In genomic region chr19:44072543-44073401, GRCh38 we compare ENCODE assay signal across 8 cellular contexts. TPM values are rescaled to one million over a fixed set of nuclear protein-coding genes. Genes with fewer than 3 reads are reported as not detected.
A peak's percentile ranks its signal among the peaks of the same experiment; 100 is the strongest.
DNase-seq lines count a peak whose midpoint lies in the region; ATAC-seq and TF ChIP-seq lines count a peak whose summit lies in the region.

No MANE protein-coding gene starts in this region.

- H3K79me1 ChIP-seq in neuronal stem cell (ENCODE audit: low read depth, low read length): no peaks in the 10 kb centered on the region

- no peak for ATAC-seq in HG02759 (IDR thresholded peaks at IDR 0.05; ENCODE audit: unreplicated experiment)

- no peak overlapping the region for H4K91ac ChIP-seq in neuronal stem cell (ENCODE audit: low read depth, low read length, poor library complexity)

- peak overlapping the region; percentile 51 for H3K9ac ChIP-seq in SK-N-SH
- no peak overlapping the region for H3K9ac ChIP-seq in neuronal stem cell (ENCODE audit: low read depth, low read length, poor library complexity)

- TF ChIP-seq RAD21 in SK-N-SH (IDR thresholded peaks at IDR 0.05; ENCODE audit: low read length): peak; percentile 24; the same call in 1 of the 2 replicates

- peak; percentile 13 for DNase-seq in NCI-H146 (lab: John Stamatoyannopoulos, UW)
- DNase-seq in NCI-H146 treated with DMSO at 0.1 percent for 48 hours (lab: John Stamatoyannopoulos, UW; ENCODE audit: unreplicated experiment): no peak
- peak; percentile 49 for DNase-seq in SK-N-SH
- peak; percentile 8 for DNase-seq in fibroblast of mammary gland (ENCODE audit: low read depth)
- no peak for DNase-seq in neuronal stem cell (ENCODE audit: low spot score)
- DNase-seq in Ammon's horn (ENCODE audit: low spot score): no peak
- DNase-seq in NCI-H2081 (lab: John Stamatoyannopoulos, UW): no peak

- TF ChIP-seq CTCF in SK-N-SH (IDR thresholded peaks at IDR 0.05) (peak; percentile 8), fibroblast of mammary gland (conservative IDR thresholded peaks at IDR 0.05; ENCODE audit: control insufficient read depth, insufficient read depth, low read depth, low read length) (peak; percentile 10)

- WGBS in SK-N-SH (ENCODE audit: low lambda C conversion rate): 13% methylated on average over 18 of the region's 18 CpGs
- no CpG with 5 or more reads among the region's 18 CpGs for WGBS in neuronal stem cell (ENCODE audit: extremely low coverage in 2 of 2, insufficient read length in 2 of 2, insufficient replicate concordance in 1 of 2), 2 donors

- no peak overlapping the region for H2BK15ac ChIP-seq in neuronal stem cell (ENCODE audit: low read length)

- no peak overlapping the region for H2BK5ac ChIP-seq in neuronal stem cell (ENCODE audit: low read length)

- H3K4me1 ChIP-seq in SK-N-SH (ENCODE audit: control insufficient read depth in 1 of 2, insufficient read depth in 2 of 2, low read depth in 1 of 2, low read length in 1 of 2) (peaks cover 0 to 7% of the 10 kb centered on the region in 2 experiments; a peak in 1 of 4 replicates), neuronal stem cell (ENCODE audit: control insufficient read depth in 2 of 2, insufficient read depth in 1 of 2, low read depth in 1 of 2, low read length in 2 of 2) (peaks cover 0 to 5% of the 10 kb centered on the region in 2 donors)

- H3K36me3 ChIP-seq in SK-N-SH (replicated peaks in 1 of 2; ENCODE audit: control insufficient read depth in 1 of 2, insufficient read depth in 2 of 2, low read length in 1 of 2): peaks cover 12 to 15% of the 10 kb centered on the region in 2 experiments
- peaks cover 2 to 26% of the 10 kb centered on the region in 2 donors for H3K36me3 ChIP-seq in neuronal stem cell (replicated peaks in 1 of 2; ENCODE audit: control insufficient read depth in 2 of 2, insufficient read depth in 2 of 2, low read length in 2 of 2)

- no peak for TF ChIP-seq EP300 in SK-N-SH (IDR thresholded peaks at IDR 0.05; ENCODE audit: borderline replicate concordance in 1 of 2, low read depth in 1 of 2, low read length in 1 of 2)

- H2AFZ ChIP-seq in SK-N-SH (ENCODE audit: low read depth): peak overlapping the region; percentile 99
- peak overlapping the region; percentile 83 for H2AFZ ChIP-seq in neuronal stem cell (ENCODE audit: low read length)

- POLR2A ChIA-PET in SK-N-SH (lab: Yijun Ruan, JAX): interaction anchor here (0.6 kb wide), 1 partner anchor 192 kb away, joined by 3 read pairs; no protein-coding TSS in a partner anchor

- peak overlapping the region; percentile 71 to 85 for H3K4me3 ChIP-seq in SK-N-SH (ENCODE audit: low read depth in 2 of 2, low read length in 1 of 2)
- H3K4me3 ChIP-seq in fibroblast of mammary gland (ENCODE audit: control insufficient read depth, low read depth, low read length): peak overlapping the region; percentile 92
- H3K4me3 ChIP-seq in neuronal stem cell (ENCODE audit: low read length in 2 of 2): peak overlapping the region; percentile 57 to 91

- H3K27me3 ChIP-seq in SK-N-SH (ENCODE audit: insufficient read depth) (no peaks in the 10 kb centered on the region), neuronal stem cell (ENCODE audit: control insufficient read depth in 3 of 3, insufficient read depth in 3 of 3, low read depth in 1 of 3, low read length in 3 of 3) (no peaks in the 10 kb centered on the region)

- peaks cover 8% of the 10 kb centered on the region; the same call in 1 of the 2 replicates for H3K79me2 ChIP-seq in SK-N-SH (ENCODE audit: insufficient read depth)

- H4K8ac ChIP-seq in neuronal stem cell (ENCODE audit: low read depth, low read length): no peak overlapping the region

- no peak overlapping the region for H2AK5ac ChIP-seq in neuronal stem cell (ENCODE audit: low read depth, low read length)

- H3K14ac ChIP-seq in neuronal stem cell (ENCODE audit: low read length): no peak overlapping the region

- H3K18ac ChIP-seq in neuronal stem cell (ENCODE audit: low read length): no peak overlapping the region

- no peak overlapping the region for H3K23ac ChIP-seq in neuronal stem cell (ENCODE audit: low read depth, low read length, poor library complexity)

- no peaks in the 10 kb centered on the region for H4K20me1 ChIP-seq in SK-N-SH (ENCODE audit: insufficient read depth)

- CTCF ChIA-PET in SK-N-SH (lab: Yijun Ruan, JAX): interaction anchor here (0.8 to 1.5 kb wide), 4 partner anchors 9 to 41 kb away, joined by 3 to 5 read pairs (median 4); partner anchors contain the start of gene ZNF225

- no peaks in the 10 kb centered on the region for H3F3A ChIP-seq in SK-N-SH (replicated peaks; ENCODE audit: insufficient read depth)

- H3K9me2 ChIP-seq in SK-N-SH: no peaks in the 10 kb centered on the region

- no peak overlapping the region for H2BK12ac ChIP-seq in neuronal stem cell (ENCODE audit: low read length)

- H3K9me3 ChIP-seq in SK-N-SH (no peaks in the 10 kb centered on the region), neuronal stem cell (replicated peaks in 1 of 2; ENCODE audit: control insufficient read depth in 2 of 2, insufficient read depth in 1 of 2, low read depth in 1 of 2, low read length in 2 of 2) (peaks cover 0 to 13% of the 10 kb centered on the region in 2 donors)

- peak overlapping the region in 1 of 2 experiments; percentile 50; a peak in 1 of 4 replicates for H3K27ac ChIP-seq in SK-N-SH (ENCODE audit: low read depth in 2 of 2, low read length in 1 of 2)
- no peak overlapping the region for H3K27ac ChIP-seq in neuronal stem cell (replicated peaks; ENCODE audit: low read length)

- H3K4me2 ChIP-seq in SK-N-SH: peak overlapping the region; percentile 80
- H3K4me2 ChIP-seq in neuronal stem cell (ENCODE audit: insufficient read depth, low read length, poor library complexity, severe bottlenecking): peak overlapping the region; percentile 72

- H2BK120ac ChIP-seq in neuronal stem cell (ENCODE audit: low read depth, low read length): no peak overlapping the region

- no peak overlapping the region for H3K4ac ChIP-seq in neuronal stem cell (ENCODE audit: low read length)

TF ChIP-seq in SK-N-SH, 30 proteins besides CTCF, POLR2A, EP300 and RAD21:
- TF ChIP-seq FOXM1 (IDR thresholded peaks at IDR 0.05; ENCODE audit: low read depth) (no peak), USF2 (IDR thresholded peaks at IDR 0.05; ENCODE audit: borderline replicate concordance, low read depth, low read length) (no peak), TAF1 (IDR thresholded peaks at IDR 0.05; ENCODE audit: borderline replicate concordance, low read depth, low read length) (no peak)

RNA-seq across cellular contexts. Expression of gene ZNF284, which starts 0.8 kb away (rescaled TPM):
- 1.4 and 2.2 TPM in 2 replicates for polyA plus RNA-seq in SK-N-SH (2012; rRNA removed)
- 1.4 TPM in 2 replicates for polyA plus RNA-seq in SK-N-SH (2012; cell fraction: cytosol; rRNA removed)
- polyA plus RNA-seq in SK-N-SH (2012; cell fraction: nucleus; rRNA removed): 3.4 and 5.6 TPM in 2 replicates
- polyA plus RNA-seq in neuronal stem cell (2013, experiment 1 of 2): 1.8 TPM
- 1.8 TPM for polyA plus RNA-seq in neuronal stem cell (2013, experiment 2 of 2)

RNA-seq across cellular contexts. Expression of gene ZNF223, which starts 20.9 kb away (rescaled TPM):
- 2.7 and 4.1 TPM in 2 replicates for polyA plus RNA-seq in SK-N-SH (2012; rRNA removed)
- 3.0 and 3.8 TPM in 2 replicates for polyA plus RNA-seq in SK-N-SH (2012; cell fraction: cytosol; rRNA removed)
- polyA plus RNA-seq in SK-N-SH (2012; cell fraction: nucleus; rRNA removed): 7.7 and 13.7 TPM in 2 replicates
- 4.5 TPM for polyA plus RNA-seq in neuronal stem cell (2013, experiment 1 of 2)
- polyA plus RNA-seq in neuronal stem cell (2013, experiment 2 of 2): 3.9 TPM

RNA-seq across cellular contexts. Expression of gene ZNF224, which starts 21.4 kb away (rescaled TPM):
- 13.9 and 20.2 TPM in 2 replicates for polyA plus RNA-seq in SK-N-SH (2012; rRNA removed)
- polyA plus RNA-seq in SK-N-SH (2012; cell fraction: cytosol; rRNA removed): 6.2 and 8.0 TPM in 2 replicates
- polyA plus RNA-seq in SK-N-SH (2012; cell fraction: nucleus; rRNA removed): 45.3 and 82.9 TPM in 2 replicates
- 7.3 TPM for polyA plus RNA-seq in neuronal stem cell (2013, experiment 1 of 2)
- 7.7 TPM for polyA plus RNA-seq in neuronal stem cell (2013, experiment 2 of 2)

RNA-seq across cellular contexts. Expression of gene ZNF225, which starts 40.4 kb away (rescaled TPM):
- polyA plus RNA-seq in SK-N-SH (2012; rRNA removed): 1.2 and 1.3 TPM in 2 replicates
- 1.5 and 1.6 TPM in 2 replicates for polyA plus RNA-seq in SK-N-SH (2012; cell fraction: cytosol; rRNA removed)
- polyA plus RNA-seq in SK-N-SH (2012; cell fraction: nucleus; rRNA removed): 1.6 and 4.1 TPM in 2 replicates
- 2.5 TPM for polyA plus RNA-seq in neuronal stem cell (2013, experiment 1 of 2)
- polyA plus RNA-seq in neuronal stem cell (2013, experiment 2 of 2): 2.7 TPM

RNA-seq across cellular contexts. Expression of gene ZNF222, which starts 47.6 kb away (rescaled TPM):
- polyA plus RNA-seq in SK-N-SH (2012; rRNA removed): 3.7 and 6.7 TPM in 2 replicates
- polyA plus RNA-seq in SK-N-SH (2012; cell fraction: cytosol; rRNA removed): 5.7 TPM in 2 replicates
- 4.0 and 5.9 TPM in 2 replicates for polyA plus RNA-seq in SK-N-SH (2012; cell fraction: nucleus; rRNA removed)
- polyA plus RNA-seq in neuronal stem cell (2013, experiment 1 of 2): 4.8 TPM
- polyA plus RNA-seq in neuronal stem cell (2013, experiment 2 of 2): 4.7 TPM

Comparison
In these comparisons a context has a peak if more than half of its experiments do, and no peak if none do; other contexts are left out.
1. DNase-seq: peak in NCI-H146 (single experiment), SK-N-SH (single experiment) and fibroblast of mammary gland (single experiment); none in NCI-H146 treated with DMSO at 0.1 percent for 48 hours (single experiment), neuronal stem cell (single experiment), Ammon's horn (single experiment) and NCI-H2081 (0 of 2).
2. Peak in every context shown above with its lines, with median percentiles within 50 percentile points of each other: H3K4me3 ChIP-seq.